ENCODE assay signal across 21 cellular contexts in the genomic region with DNA sequence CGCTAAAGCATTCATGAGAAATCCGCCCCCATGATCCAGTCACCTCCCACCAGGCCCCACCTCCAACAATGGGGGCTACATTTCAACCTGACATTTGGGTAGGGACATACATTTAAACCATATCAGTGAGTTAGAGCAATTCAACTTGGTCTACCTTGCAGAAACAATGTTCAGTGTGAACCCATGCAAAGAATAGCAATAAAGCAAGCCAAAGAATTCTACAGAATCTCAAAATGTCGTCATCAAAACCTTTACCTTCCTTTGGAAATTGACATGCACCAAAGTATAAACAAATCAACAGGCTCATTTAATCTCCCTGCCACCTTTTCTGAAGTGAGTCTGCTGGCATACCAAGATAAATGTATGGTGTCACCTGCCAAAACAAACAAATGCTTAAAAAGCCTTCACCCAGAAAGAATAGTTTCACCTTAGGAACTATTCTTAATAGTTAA.
A peak's percentile ranks its signal among the peaks of the same experiment; 100 is the strongest.
DNase-seq lines count a peak whose midpoint lies in the region; ATAC-seq and TF ChIP-seq lines count a peak whose summit lies in the region.
"Had no signal": no experiment of that assay in that cellular context is flagged by ENCODE, and none has a peak within 500 bp of the region (broad histone marks: within the 10 kb centered on the region; RNA-seq: fewer than 3 reads in every experiment).

No MANE protein-coding gene starts in this region.

- no peaks in the 10 kb centered on the region for H3K36me3 ChIP-seq in left lung
- H3K36me3 ChIP-seq: BE2C, Peyer's patch, SJSA1 had no signal

- no peaks in the 10 kb centered on the region for H3K4me1 ChIP-seq in left lung
- H3K4me1 ChIP-seq: Peyer's patch, SJSA1 had no signal

- H3K4me1 Mint-ChIP-seq in activated CD4-positive, alpha-beta T cell treated with anti-CD3 and anti-CD28 coated beads, Interleukin-2, amount 10 ng/mL, durations not matched to agents 7 days and 5 days = no peaks in the 10 kb centered on the region

- intact Hi-C loops in left lung (cut with DNase I) = no loop called here

- no peak overlapping the region for H3K4me3 Mint-ChIP-seq in activated CD4-positive, alpha-beta T cell treated with anti-CD3 and anti-CD28 coated beads, Interleukin-2, amount 10 ng/mL, durations not matched to agents 7 days and 5 days

- POLR2A ChIA-PET in activated CD4-positive, alpha-beta T cell treated with anti-CD3 and anti-CD28 coated beads, Interleukin-2, amount 10 ng/mL, durations not matched to agents 7 days and 5 days (lab: Charles Lee) = no interaction called here

- H3K27ac ChIP-seq in left lung = no peak overlapping the region
- H3K27ac ChIP-seq: Peyer's patch, SJSA1 had no signal

- CTCF ChIA-PET in activated CD4-positive, alpha-beta T cell treated with anti-CD3 and anti-CD28 coated beads, Interleukin-2, amount 10 ng/mL, durations not matched to agents 7 days and 5 days (lab: Charles Lee) = no interaction called here

- H3K9me3 ChIP-seq in left lung = no peaks in the 10 kb centered on the region
- H3K9me3 ChIP-seq: BE2C, Peyer's patch, SJSA1 had no signal

- ATAC-seq in left lung (peak; percentile 59), GM19455 (IDR thresholded peaks at IDR 0.05; ENCODE audit: unreplicated experiment) (no peak)

- in situ Hi-C loops in Caki2 (cut with HindIII; ENCODE audit: low pct_unique_long_range_greater_than_20kb, low sequenced_read_pairs) = no loop called here

- TF ChIP-seq CTCF in left lung (IDR thresholded peaks at IDR 0.05) = no peak

- DNase-seq in NCI-H748 (lab: John Stamatoyannopoulos, UW; ENCODE audit: unreplicated experiment) (peak; percentile 2), NCI-H748 treated with DMSO at 0.1 percent for 48 hours (lab: John Stamatoyannopoulos, UW) (no peak), Caki2 (ENCODE audit: low read depth) (peak; percentile 73), M059J (ENCODE audit: low read depth) (peak; percentile 23), left lung (no peak)
- no peak for DNase-seq in activated CD4-positive, alpha-beta T cell treated with anti-CD3 and anti-CD28 coated beads, Interleukin-2, amount 10 ng/mL, durations not matched to agents 7 days and 5 days
- no peak for DNase-seq in activated CD4-positive, CD25-positive, alpha-beta regulatory T cell treated with anti-CD3 and anti-CD28 coated beads, Interleukin-2, amount 50 U/mL, for 72 hours
- DNase-seq: BE2C; DMS79 treated with DMSO at 0.1 percent for 48 hours; H7; KBM-7; NCI-H1092 treated with DMSO at 0.1 percent for 48 hours; NCI-H1436 treated with DMSO at 0.1 percent for 48 hours; NCI-H1930; NCI-H2171; NCI-H446; NCI-H526; NK-92 treated with Interleukin-12 subunit alpha and Interleukin-12 subunit beta, amount 100 ng/mL, for 24 hours; Peyer's patch had no signal

- H3K27ac Mint-ChIP-seq in activated CD4-positive, alpha-beta T cell treated with anti-CD3 and anti-CD28 coated beads, Interleukin-2, amount 10 ng/mL, durations not matched to agents 7 days and 5 days = no peak overlapping the region

- H3K27me3 ChIP-seq in left lung = no peaks in the 10 kb centered on the region
- H3K27me3 ChIP-seq: BE2C, Peyer's patch, SJSA1 had no signal

- no peak overlapping the region for H3K4me3 ChIP-seq in left lung
- H3K4me3 ChIP-seq: Peyer's patch, SJSA1 had no signal

- no peaks in the 10 kb centered on the region for H3K9me3 Mint-ChIP-seq in activated CD4-positive, alpha-beta T cell treated with anti-CD3 and anti-CD28 coated beads, Interleukin-2, amount 10 ng/mL, durations not matched to agents 7 days and 5 days

- H3K27me3 Mint-ChIP-seq in activated CD4-positive, alpha-beta T cell treated with anti-CD3 and anti-CD28 coated beads, Interleukin-2, amount 10 ng/mL, durations not matched to agents 7 days and 5 days = no peaks in the 10 kb centered on the region

- H3K36me3 Mint-ChIP-seq in activated CD4-positive, alpha-beta T cell treated with anti-CD3 and anti-CD28 coated beads, Interleukin-2, amount 10 ng/mL, durations not matched to agents 7 days and 5 days (ENCODE audit: low read depth) = no peaks in the 10 kb centered on the region

Comparison
In these comparisons a context has a peak if more than half of its experiments do, and no peak if none do; other contexts are left out.
1. DNase-seq: peak in NCI-H748 (single experiment), Caki2 (single experiment) and M059J (single experiment); none in NCI-H748 treated with DMSO at 0.1 percent for 48 hours (single experiment), left lung (0 of 2), activated CD4-positive, alpha-beta T cell treated with anti-CD3 and anti-CD28 coated beads, Interleukin-2, amount 10 ng/mL, durations not matched to agents 7 days and 5 days (single experiment) and activated CD4-positive, CD25-positive, alpha-beta regulatory T cell treated with anti-CD3 and anti-CD28 coated beads, Interleukin-2, amount 50 U/mL, for 72 hours (single experiment).